Comparison of ENCODE assay signal across 8 cellular contexts in genomic region chr1:77926561-77927357, GRCh38. TPM values are rescaled to one million over a fixed set of nuclear protein-coding genes. Genes with fewer than 3 reads are reported as not detected.
DNase-seq lines count a peak whose midpoint lies in the region; ATAC-seq and TF ChIP-seq lines count a peak whose summit lies in the region.

No MANE protein-coding gene starts in this region.

- peaks cover 2% of the 10 kb centered on the region for H3K36me3 Mint-ChIP-seq in activated naive CD4-positive, alpha-beta T cell treated with anti-CD3 and anti-CD28 coated beads, Interleukin-2, amount 50 U/mL, for 24 hours
- no peaks in the 10 kb centered on the region for H3K36me3 Mint-ChIP-seq in activated naive CD4-positive, alpha-beta T cell treated with anti-CD3 and anti-CD28 coated beads, Interleukin-2, amount 50 U/mL, for 72 hours
- H3K36me3 Mint-ChIP-seq in Calu3 (ENCODE audit: insufficient read depth, unreplicated experiment): no peaks in the 10 kb centered on the region

- H3K79me1 ChIP-seq in IMR-90 (ENCODE audit: low read depth in 1 of 2, low read length in 2 of 2): peaks cover 23 to 37% of the 10 kb centered on the region in 2 experiments

- H3K36me3 ChIP-seq in IMR-90 (ENCODE audit: control insufficient read depth, insufficient read depth, low read length) (peaks cover 48% of the 10 kb centered on the region), thymus (ENCODE audit: control insufficient read depth, insufficient read depth) (no peaks in the 10 kb centered on the region)

- no peaks in the 10 kb centered on the region for H3K4me1 ChIP-seq in IMR-90 (ENCODE audit: control insufficient read depth, insufficient read depth, low read length)
- no peaks in the 10 kb centered on the region for H3K4me1 ChIP-seq in thymus (ENCODE audit: control insufficient read depth, insufficient read depth, low read length)

- TF ChIP-seq RAD21 in IMR-90 (IDR thresholded peaks at IDR 0.05; ENCODE audit: low read length): no peak

- no peak overlapping the region for H2BK20ac ChIP-seq in IMR-90 (ENCODE audit: low read depth, low read length)

- no peak overlapping the region for H3K18ac ChIP-seq in IMR-90 (ENCODE audit: low read depth, low read length)

- no TSS peak for BruUV-seq in IMR-90 (replicated peaks; lab: Mats Ljungman, UMichigan)
- BruUV-seq in Calu3 (replicated peaks; lab: Mats Ljungman, UMichigan): no TSS peak

- peaks cover 4% of the 10 kb centered on the region for H3K9me1 ChIP-seq in IMR-90 (ENCODE audit: insufficient read depth, low read length)

- no peak overlapping the region for H2AK9ac ChIP-seq in IMR-90 (replicated peaks; ENCODE audit: low read depth, low read length, poor library complexity)

- no peak overlapping the region for H2BK15ac ChIP-seq in IMR-90 (ENCODE audit: low read depth, low read length)

- TF ChIP-seq POLR2A in IMR-90 (IDR thresholded peaks at IDR 0.05; ENCODE audit: low read depth, low read length): no peak

- H3K14ac ChIP-seq in IMR-90 (replicated peaks; ENCODE audit: low read depth, low read length): no peak overlapping the region

- no peak overlapping the region for H3K4ac ChIP-seq in IMR-90 (ENCODE audit: low read depth, low read length)

- H3K27me3 Mint-ChIP-seq in activated naive CD4-positive, alpha-beta T cell treated with anti-CD3 and anti-CD28 coated beads, Interleukin-2, amount 50 U/mL, for 24 hours: no peaks in the 10 kb centered on the region
- no peaks in the 10 kb centered on the region for H3K27me3 Mint-ChIP-seq in Calu3 (ENCODE audit: unreplicated experiment)

- H3K9me3 ChIP-seq in IMR-90 (ENCODE audit: control insufficient read depth, insufficient read depth, low read length): no peaks in the 10 kb centered on the region
- no peaks in the 10 kb centered on the region for H3K9me3 ChIP-seq in thymus (ENCODE audit: control insufficient read depth)

- dilution Hi-C loops in IMR-90 (cut with HindIII; ENCODE audit: low sequenced_read_pairs, unreplicated experiment): no loop called here

- in situ Hi-C loops in IMR-90 (cut with MboI; ENCODE audit: low sequenced_read_pairs): no loop called here

- H2BK120ac ChIP-seq in IMR-90 (ENCODE audit: low read depth, low read length): no peak overlapping the region

- peak overlapping the region; percentile 59 for H3K27ac Mint-ChIP-seq in activated naive CD4-positive, alpha-beta T cell treated with anti-CD3 and anti-CD28 coated beads, Interleukin-2, amount 50 U/mL, for 24 hours
- H3K27ac Mint-ChIP-seq in activated naive CD4-positive, alpha-beta T cell treated with anti-CD3 and anti-CD28 coated beads, Interleukin-2, amount 50 U/mL, for 72 hours: peak overlapping the region in 1 of 2 donors; percentile 61
- no peak overlapping the region for H3K27ac Mint-ChIP-seq in Calu3 (ENCODE audit: unreplicated experiment)

- WGBS in IMR-90 (ENCODE audit: extremely low coverage in 2 of 2, insufficient read length in 1 of 2), 2 experiments: 100% methylated on average over 1 of the region's 13 CpGs; no CpG with 5 or more reads in 1 of the 2 experiments
- 66% methylated on average over 13 of the region's 13 CpGs for WGBS in thymus

- POLR2A ChIA-PET in IMR-90 (lab: Charles Lee; ENCODE audit: unreplicated experiment): no interaction called here

- ATAC-seq in IMR-90 (ENCODE audit: low read depth): no peak
- ATAC-seq in activated naive CD4-positive, alpha-beta T cell treated with anti-CD3 and anti-CD28 coated beads, Interleukin-2, amount 50 U/mL, for 72 hours: peak; percentile 26 to 28

- H3K23ac ChIP-seq in IMR-90 (ENCODE audit: low read depth, low read length): no peak overlapping the region

- H2BK5ac ChIP-seq in IMR-90 (ENCODE audit: low read depth, low read length, poor library complexity, severe bottlenecking): no peak overlapping the region

- CTCF ChIA-PET in IMR-90 (lab: Yijun Ruan, JAX) (no interaction called here), Calu3 (lab: Charles Lee) (no interaction called here)

- H3K27ac ChIP-seq in IMR-90 (ENCODE audit: insufficient read depth, low read length) (peak overlapping the region; percentile 42; the same call in 1 of the 2 replicates), thymus (ENCODE audit: low read depth) (no peak overlapping the region)

- H3K4me2 ChIP-seq in IMR-90 (ENCODE audit: low read depth, low read length): no peak overlapping the region

- no peak overlapping the region for H3K9ac ChIP-seq in IMR-90 (ENCODE audit: low read depth, low read length)

- no peaks in the 10 kb centered on the region for H3K27me3 ChIP-seq in IMR-90 (ENCODE audit: control insufficient read depth, insufficient read depth, low read length)
- H3K27me3 ChIP-seq in thymus (ENCODE audit: control insufficient read depth, insufficient read depth): no peaks in the 10 kb centered on the region

- H2AK5ac ChIP-seq in IMR-90 (ENCODE audit: low read depth, low read length): no peak overlapping the region

- intact Hi-C loops in IMR-90 (cut with micrococcal nuclease): no loop called here
- intact Hi-C loops in Calu3 (cut with micrococcal nuclease; ENCODE audit: unreplicated experiment): no loop called here

- H3K56ac ChIP-seq in IMR-90 (ENCODE audit: extremely low read depth, insufficient read depth, low read length): no peak overlapping the region

- TF ChIP-seq CTCF in IMR-90 (conservative IDR thresholded peaks at IDR 0.05; ENCODE audit: low read depth, low read length): no peak
- TF ChIP-seq CTCF in Calu3 (IDR thresholded peaks at IDR 0.05; ENCODE audit: unreplicated experiment): no peak

- peaks cover 6% of the 10 kb centered on the region; the same call in 1 of the 2 replicates for H4K20me1 ChIP-seq in IMR-90 (ENCODE audit: insufficient read depth, low read length)

- peak overlapping the region; percentile 85 for H3K4me3 Mint-ChIP-seq in activated naive CD4-positive, alpha-beta T cell treated with anti-CD3 and anti-CD28 coated beads, Interleukin-2, amount 50 U/mL, for 24 hours
- no peak overlapping the region for H3K4me3 Mint-ChIP-seq in Calu3 (ENCODE audit: low read depth, unreplicated experiment)

- no peak for DNase-seq in activated naive CD4-positive, alpha-beta T cell (lab: John Stamatoyannopoulos, UW)
- no peak for DNase-seq in IMR-90
- no peak for DNase-seq in activated naive CD4-positive, alpha-beta T cell treated with anti-CD3 and anti-CD28 coated beads, Interleukin-2, amount 50 U/mL, for 72 hours (ENCODE audit: low spot score in 2 of 2)
- DNase-seq in Calu3: no peak
- DNase-seq in kidney glomerular epithelial cell (lab: John Stamatoyannopoulos, UW): no peak
- no peak for DNase-seq in NCI-H1048 (lab: John Stamatoyannopoulos, UW)

- no peaks in the 10 kb centered on the region for H3K9me3 Mint-ChIP-seq in activated naive CD4-positive, alpha-beta T cell treated with anti-CD3 and anti-CD28 coated beads, Interleukin-2, amount 50 U/mL, for 24 hours
- H3K9me3 Mint-ChIP-seq in activated naive CD4-positive, alpha-beta T cell treated with anti-CD3 and anti-CD28 coated beads, Interleukin-2, amount 50 U/mL, for 72 hours: no peaks in the 10 kb centered on the region
- H3K9me3 Mint-ChIP-seq in Calu3 (ENCODE audit: low read depth, unreplicated experiment): no peaks in the 10 kb centered on the region

- no peak overlapping the region for H4K5ac ChIP-seq in IMR-90 (ENCODE audit: low read depth, low read length)

- H4K91ac ChIP-seq in IMR-90 (ENCODE audit: insufficient read depth, low read depth, low read length): no peak overlapping the region

- no peak overlapping the region for H4K8ac ChIP-seq in IMR-90 (ENCODE audit: low read depth in 2 of 2, low read length in 2 of 2)

- H2AFZ ChIP-seq in IMR-90 (replicated peaks; ENCODE audit: low read length, poor library complexity): no peak overlapping the region

- H3K4me3 ChIP-seq in IMR-90 (ENCODE audit: insufficient read depth, low read depth, low read length) (no peak overlapping the region), thymus (ENCODE audit: low read length) (peak overlapping the region; percentile 1)

- peaks cover 17% of the 10 kb centered on the region for H3K4me1 Mint-ChIP-seq in activated naive CD4-positive, alpha-beta T cell treated with anti-CD3 and anti-CD28 coated beads, Interleukin-2, amount 50 U/mL, for 24 hours
- peaks cover 8% of the 10 kb centered on the region for H3K4me1 Mint-ChIP-seq in Calu3 (ENCODE audit: low read depth, unreplicated experiment)

TF ChIP-seq in IMR-90, 13 proteins besides CTCF, POLR2A, EP300 and RAD21 (continues in another document):
- no peak for TF ChIP-seq CHD1 (IDR thresholded peaks at IDR 0.05; ENCODE audit: low read depth, low read length)
- TF ChIP-seq MXI1 (IDR thresholded peaks at IDR 0.05; ENCODE audit: borderline replicate concordance, low read depth, low read length): no peak
- TF ChIP-seq NFE2L2 (IDR thresholded peaks at IDR 0.05; ENCODE audit: low read depth, low read length): no peak
- no peak for TF ChIP-seq ELK1 (IDR thresholded peaks at IDR 0.05; ENCODE audit: borderline replicate concordance, low read depth, low read length)

RNA-seq across cellular contexts. Expression of gene NEXN, which starts 38.3 kb away (rescaled TPM):
- total RNA-seq in IMR-90 (2012; rRNA removed) (5.2 and 10.3 TPM in 2 replicates), Calu3 (2022) (1.9 and 2.0 TPM in 2 replicates)
- polyA plus RNA-seq in IMR-90 (2012; rRNA removed) (13.4 and 16.1 TPM in 2 replicates), thymus (11.6 TPM)
- 1.9 and 2.5 TPM in 2 replicates for polyA plus RNA-seq in IMR-90 (2012; cell fraction: cytosol; rRNA removed)
- polyA plus RNA-seq in IMR-90 (2012; cell fraction: nucleus; rRNA removed; ENCODE audit: low replicate concordance): 2.7 and 27.0 TPM in 2 replicates
- 1 to 10 TPM; 1.3 to 1.6 TPM for total RNA-seq in activated naive CD4-positive, alpha-beta T cell treated with anti-CD3 and anti-CD28 coated beads, Interleukin-2, amount 50 U/mL, for 72 hours

RNA-seq across cellular contexts. Expression of gene FUBP1, which starts 52.1 kb away (rescaled TPM):
- total RNA-seq in IMR-90 (2012; rRNA removed) (129 and 165 TPM in 2 replicates), Calu3 (2022) (165 and 188 TPM in 2 replicates)
- polyA plus RNA-seq in IMR-90 (2012; rRNA removed) (74.7 and 94.7 TPM in 2 replicates), thymus (110 TPM)
- 14.7 and 36.6 TPM in 2 replicates for polyA plus RNA-seq in IMR-90 (2012; cell fraction: cytosol; rRNA removed)
- 42.8 and 180 TPM in 2 replicates for polyA plus RNA-seq in IMR-90 (2012; cell fraction: nucleus; rRNA removed; ENCODE audit: low replicate concordance)
- total RNA-seq in activated naive CD4-positive, alpha-beta T cell treated with anti-CD3 and anti-CD28 coated beads, Interleukin-2, amount 50 U/mL, for 72 hours: 100 to 1,000 TPM; 225 to 253 TPM
